Comparison of ENCODE assay signal across 1 cellular context in the genomic region with DNA sequence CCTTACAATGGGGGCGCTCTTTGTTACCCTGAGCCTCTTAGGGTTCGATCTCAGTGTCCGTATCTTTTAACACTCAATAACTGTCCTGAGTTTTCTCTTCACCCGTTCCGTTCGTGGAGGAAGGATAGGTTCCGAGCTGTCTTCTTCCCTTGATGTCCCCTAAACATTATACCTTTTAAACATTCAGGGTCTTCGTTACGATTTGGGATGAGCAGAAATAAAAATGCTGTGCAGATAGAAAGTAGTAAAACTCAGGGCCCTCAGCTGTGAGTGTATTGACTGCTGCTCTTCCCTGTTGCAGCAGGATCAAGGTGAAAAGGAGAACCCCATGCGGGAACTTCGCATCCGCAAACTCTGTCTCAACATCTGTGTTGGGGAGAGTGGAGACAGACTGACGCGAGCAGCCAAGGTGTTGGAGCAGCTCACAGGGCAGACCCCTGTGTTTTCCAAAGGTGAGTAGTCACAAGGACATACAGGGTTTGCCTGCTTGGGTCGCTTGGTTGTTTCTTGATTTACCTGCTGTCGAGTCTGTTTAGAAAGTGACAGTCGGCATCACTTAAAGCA.
TF ChIP-seq lines count a peak whose summit lies in the region.

No MANE protein-coding gene starts in this region.

TF ChIP-seq in K562, 482 proteins besides CTCF, POLR2A, EP300 and RAD21 (continued from another document and continues in another):
- TF ChIP-seq, protein P1, sequence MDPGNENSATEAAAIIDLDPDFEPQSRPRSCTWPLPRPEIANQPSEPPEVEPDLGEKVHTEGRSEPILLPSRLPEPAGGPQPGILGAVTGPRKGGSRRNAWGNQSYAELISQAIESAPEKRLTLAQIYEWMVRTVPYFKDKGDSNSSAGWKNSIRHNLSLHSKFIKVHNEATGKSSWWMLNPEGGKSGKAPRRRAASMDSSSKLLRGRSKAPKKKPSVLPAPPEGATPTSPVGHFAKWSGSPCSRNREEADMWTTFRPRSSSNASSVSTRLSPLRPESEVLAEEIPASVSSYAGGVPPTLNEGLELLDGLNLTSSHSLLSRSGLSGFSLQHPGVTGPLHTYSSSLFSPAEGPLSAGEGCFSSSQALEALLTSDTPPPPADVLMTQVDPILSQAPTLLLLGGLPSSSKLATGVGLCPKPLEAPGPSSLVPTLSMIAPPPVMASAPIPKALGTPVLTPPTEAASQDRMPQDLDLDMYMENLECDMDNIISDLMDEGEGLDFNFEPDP (CRISPR knock-in tag; IDR thresholded peaks at IDR 0.05), result no peak
- TF ChIP-seq TRIM24 (IDR thresholded peaks at IDR 0.05) (0 out of 4 replicates have a peak, but pooled peaks of 1 of the 2 experiments have one; percentile 1), IFI16 (CRISPR knock-in tag; IDR thresholded peaks at IDR 0.05) (0 out of 2 replicates have a peak, but pooled peaks have one; percentile 5), C11orf30 (IDR thresholded peaks at IDR 0.05; ENCODE audit: low read depth) (no peak), NEUROD1 (IDR thresholded peaks at IDR 0.05; ENCODE audit: borderline replicate concordance, low read depth, low read length, partially characterized antibody) (no peak), CXXC5 (CRISPR knock-in tag; IDR thresholded peaks at IDR 0.05) (no peak), MYBL2 (IDR thresholded peaks at IDR 0.05; ENCODE audit: low read depth) (no peak), MYBL2 (CRISPR knock-in tag; IDR thresholded peaks at IDR 0.05; ENCODE audit: borderline replicate concordance) (no peak), RBM34 (IDR thresholded peaks at IDR 0.05; ENCODE audit: borderline replicate concordance, insufficient read depth, low read length) (no peak), DPF2 (IDR thresholded peaks at IDR 0.05) (no peak), MIER1 (IDR thresholded peaks at IDR 0.05; ENCODE audit: low read depth) (no peak), ZBED1 (IDR thresholded peaks at IDR 0.05) (no peak), HDAC1 (IDR thresholded peaks at IDR 0.05) (no peak), GTF2F1 (IDR thresholded peaks at IDR 0.05; ENCODE audit: low read depth, low read length) (no peak), SNIP1 (IDR thresholded peaks at IDR 0.05; ENCODE audit: low read depth) (no peak), ZNF217 (CRISPR knock-in tag; IDR thresholded peaks at IDR 0.05) (no peak), HMG20B (CRISPR knock-in tag; IDR thresholded peaks at IDR 0.05) (no peak), PPARD (CRISPR knock-in tag; IDR thresholded peaks at IDR 0.05) (0 out of 2 replicates have a peak, but pooled peaks have one; percentile 13), ZNF41 (CRISPR knock-in tag; conservative IDR thresholded peaks at IDR 0.05) (no peak), SMARCA4 (IDR thresholded peaks at IDR 0.05) (no peak), MAZ (CRISPR knock-in tag; conservative IDR thresholded peaks at IDR 0.05 in 1 of 2, IDR thresholded peaks at IDR 0.05 in 1 of 2) (no peak), DNMT1 (IDR thresholded peaks at IDR 0.05) (no peak), PHF8 (IDR thresholded peaks at IDR 0.05; ENCODE audit: borderline replicate concordance, low read length) (no peak), JUNB (CRISPR knock-in tag; conservative IDR thresholded peaks at IDR 0.05) (no peak), CBFB (CRISPR knock-in tag; IDR thresholded peaks at IDR 0.05) (no peak), TEAD1 (CRISPR knock-in tag; IDR thresholded peaks at IDR 0.05) (0 out of 4 replicates have a peak, but pooled peaks of 1 of the 2 experiments have one; percentile 8), ZZZ3 (IDR thresholded peaks at IDR 0.05) (no peak), TAF15 (IDR thresholded peaks at IDR 0.05; ENCODE audit: low read depth, low read length) (no peak), ZNF586 (CRISPR knock-in tag; conservative IDR thresholded peaks at IDR 0.05) (no peak), SMARCA5 (IDR thresholded peaks at IDR 0.05) (no peak), MED1 (CRISPR knock-in tag; IDR thresholded peaks at IDR 0.05; ENCODE audit: borderline replicate concordance) (no peak), ZNF224 (CRISPR knock-in tag; IDR thresholded peaks at IDR 0.05) (0 out of 2 replicates have a peak, but pooled peaks have one; percentile 17), SRSF7 (optimal IDR thresholded peaks at IDR 0.05; ENCODE audit: low read depth, low read length) (no peak)
- TF ChIP-seq, protein P2, sequence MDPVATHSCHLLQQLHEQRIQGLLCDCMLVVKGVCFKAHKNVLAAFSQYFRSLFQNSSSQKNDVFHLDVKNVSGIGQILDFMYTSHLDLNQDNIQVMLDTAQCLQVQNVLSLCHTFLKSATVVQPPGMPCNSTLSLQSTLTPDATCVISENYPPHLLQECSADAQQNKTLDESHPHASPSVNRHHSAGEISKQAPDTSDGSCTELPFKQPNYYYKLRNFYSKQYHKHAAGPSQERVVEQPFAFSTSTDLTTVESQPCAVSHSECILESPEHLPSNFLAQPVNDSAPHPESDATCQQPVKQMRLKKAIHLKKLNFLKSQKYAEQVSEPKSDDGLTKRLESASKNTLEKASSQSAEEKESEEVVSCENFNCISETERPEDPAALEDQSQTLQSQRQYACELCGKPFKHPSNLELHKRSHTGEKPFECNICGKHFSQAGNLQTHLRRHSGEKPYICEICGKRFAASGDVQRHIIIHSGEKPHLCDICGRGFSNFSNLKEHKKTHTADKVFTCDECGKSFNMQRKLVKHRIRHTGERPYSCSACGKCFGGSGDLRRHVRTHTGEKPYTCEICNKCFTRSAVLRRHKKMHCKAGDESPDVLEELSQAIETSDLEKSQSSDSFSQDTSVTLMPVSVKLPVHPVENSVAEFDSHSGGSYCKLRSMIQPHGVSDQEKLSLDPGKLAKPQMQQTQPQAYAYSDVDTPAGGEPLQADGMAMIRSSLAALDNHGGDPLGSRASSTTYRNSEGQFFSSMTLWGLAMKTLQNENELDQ (CRISPR knock-in tag; IDR thresholded peaks at IDR 0.05; ENCODE audit: borderline replicate concordance), result 0 out of 2 replicates have a peak, but pooled peaks have one; percentile 61
- TF ChIP-seq, protein P3, sequence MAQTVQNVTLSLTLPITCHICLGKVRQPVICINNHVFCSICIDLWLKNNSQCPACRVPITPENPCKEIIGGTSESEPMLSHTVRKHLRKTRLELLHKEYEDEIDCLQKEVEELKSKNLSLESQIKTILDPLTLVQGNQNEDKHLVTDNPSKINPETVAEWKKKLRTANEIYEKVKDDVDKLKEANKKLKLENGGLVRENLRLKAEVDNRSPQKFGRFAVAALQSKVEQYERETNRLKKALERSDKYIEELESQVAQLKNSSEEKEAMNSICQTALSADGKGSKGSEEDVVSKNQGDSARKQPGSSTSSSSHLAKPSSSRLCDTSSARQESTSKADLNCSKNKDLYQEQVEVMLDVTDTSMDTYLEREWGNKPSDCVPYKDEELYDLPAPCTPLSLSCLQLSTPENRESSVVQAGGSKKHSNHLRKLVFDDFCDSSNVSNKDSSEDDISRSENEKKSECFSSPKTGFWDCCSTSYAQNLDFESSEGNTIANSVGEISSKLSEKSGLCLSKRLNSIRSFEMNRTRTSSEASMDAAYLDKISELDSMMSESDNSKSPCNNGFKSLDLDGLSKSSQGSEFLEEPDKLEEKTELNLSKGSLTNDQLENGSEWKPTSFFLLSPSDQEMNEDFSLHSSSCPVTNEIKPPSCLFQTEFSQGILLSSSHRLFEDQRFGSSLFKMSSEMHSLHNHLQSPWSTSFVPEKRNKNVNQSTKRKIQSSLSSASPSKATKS (CRISPR knock-in tag; IDR thresholded peaks at IDR 0.05), result no peak
- TF ChIP-seq, protein P4, sequence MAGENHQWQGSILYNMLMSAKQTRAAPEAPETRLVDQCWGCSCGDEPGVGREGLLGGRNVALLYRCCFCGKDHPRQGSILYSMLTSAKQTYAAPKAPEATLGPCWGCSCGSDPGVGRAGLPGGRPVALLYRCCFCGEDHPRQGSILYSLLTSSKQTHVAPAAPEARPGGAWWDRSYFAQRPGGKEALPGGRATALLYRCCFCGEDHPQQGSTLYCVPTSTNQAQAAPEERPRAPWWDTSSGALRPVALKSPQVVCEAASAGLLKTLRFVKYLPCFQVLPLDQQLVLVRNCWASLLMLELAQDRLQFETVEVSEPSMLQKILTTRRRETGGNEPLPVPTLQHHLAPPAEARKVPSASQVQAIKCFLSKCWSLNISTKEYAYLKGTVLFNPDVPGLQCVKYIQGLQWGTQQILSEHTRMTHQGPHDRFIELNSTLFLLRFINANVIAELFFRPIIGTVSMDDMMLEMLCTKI (IDR thresholded peaks at IDR 0.05; ENCODE audit: partially characterized antibody), result no peak
- TF ChIP-seq, protein P5, sequence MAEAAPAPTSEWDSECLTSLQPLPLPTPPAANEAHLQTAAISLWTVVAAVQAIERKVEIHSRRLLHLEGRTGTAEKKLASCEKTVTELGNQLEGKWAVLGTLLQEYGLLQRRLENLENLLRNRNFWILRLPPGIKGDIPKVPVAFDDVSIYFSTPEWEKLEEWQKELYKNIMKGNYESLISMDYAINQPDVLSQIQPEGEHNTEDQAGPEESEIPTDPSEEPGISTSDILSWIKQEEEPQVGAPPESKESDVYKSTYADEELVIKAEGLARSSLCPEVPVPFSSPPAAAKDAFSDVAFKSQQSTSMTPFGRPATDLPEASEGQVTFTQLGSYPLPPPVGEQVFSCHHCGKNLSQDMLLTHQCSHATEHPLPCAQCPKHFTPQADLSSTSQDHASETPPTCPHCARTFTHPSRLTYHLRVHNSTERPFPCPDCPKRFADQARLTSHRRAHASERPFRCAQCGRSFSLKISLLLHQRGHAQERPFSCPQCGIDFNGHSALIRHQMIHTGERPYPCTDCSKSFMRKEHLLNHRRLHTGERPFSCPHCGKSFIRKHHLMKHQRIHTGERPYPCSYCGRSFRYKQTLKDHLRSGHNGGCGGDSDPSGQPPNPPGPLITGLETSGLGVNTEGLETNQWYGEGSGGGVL (CRISPR knock-in tag; IDR thresholded peaks at IDR 0.05), result no peak
- TF ChIP-seq, protein P6, sequence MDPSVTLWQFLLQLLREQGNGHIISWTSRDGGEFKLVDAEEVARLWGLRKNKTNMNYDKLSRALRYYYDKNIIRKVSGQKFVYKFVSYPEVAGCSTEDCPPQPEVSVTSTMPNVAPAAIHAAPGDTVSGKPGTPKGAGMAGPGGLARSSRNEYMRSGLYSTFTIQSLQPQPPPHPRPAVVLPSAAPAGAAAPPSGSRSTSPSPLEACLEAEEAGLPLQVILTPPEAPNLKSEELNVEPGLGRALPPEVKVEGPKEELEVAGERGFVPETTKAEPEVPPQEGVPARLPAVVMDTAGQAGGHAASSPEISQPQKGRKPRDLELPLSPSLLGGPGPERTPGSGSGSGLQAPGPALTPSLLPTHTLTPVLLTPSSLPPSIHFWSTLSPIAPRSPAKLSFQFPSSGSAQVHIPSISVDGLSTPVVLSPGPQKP (CRISPR knock-in tag; IDR thresholded peaks at IDR 0.05), result no peak
- TF ChIP-seq, protein P7, sequence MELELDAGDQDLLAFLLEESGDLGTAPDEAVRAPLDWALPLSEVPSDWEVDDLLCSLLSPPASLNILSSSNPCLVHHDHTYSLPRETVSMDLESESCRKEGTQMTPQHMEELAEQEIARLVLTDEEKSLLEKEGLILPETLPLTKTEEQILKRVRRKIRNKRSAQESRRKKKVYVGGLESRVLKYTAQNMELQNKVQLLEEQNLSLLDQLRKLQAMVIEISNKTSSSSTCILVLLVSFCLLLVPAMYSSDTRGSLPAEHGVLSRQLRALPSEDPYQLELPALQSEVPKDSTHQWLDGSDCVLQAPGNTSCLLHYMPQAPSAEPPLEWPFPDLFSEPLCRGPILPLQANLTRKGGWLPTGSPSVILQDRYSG (tag; conservative IDR thresholded peaks at IDR 0.05; ENCODE audit: low read depth), result no peak
- TF ChIP-seq, protein P8, sequence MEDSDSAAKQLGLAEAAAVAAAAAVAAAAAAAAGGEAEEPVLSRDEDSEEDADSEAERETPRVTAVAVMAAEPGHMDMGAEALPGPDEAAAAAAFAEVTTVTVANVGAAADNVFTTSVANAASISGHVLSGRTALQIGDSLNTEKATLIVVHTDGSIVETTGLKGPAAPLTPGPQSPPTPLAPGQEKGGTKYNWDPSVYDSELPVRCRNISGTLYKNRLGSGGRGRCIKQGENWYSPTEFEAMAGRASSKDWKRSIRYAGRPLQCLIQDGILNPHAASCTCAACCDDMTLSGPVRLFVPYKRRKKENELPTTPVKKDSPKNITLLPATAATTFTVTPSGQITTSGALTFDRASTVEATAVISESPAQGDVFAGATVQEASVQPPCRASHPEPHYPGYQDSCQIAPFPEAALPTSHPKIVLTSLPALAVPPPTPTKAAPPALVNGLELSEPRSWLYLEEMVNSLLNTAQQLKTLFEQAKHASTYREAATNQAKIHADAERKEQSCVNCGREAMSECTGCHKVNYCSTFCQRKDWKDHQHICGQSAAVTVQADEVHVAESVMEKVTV (CRISPR knock-in tag; IDR thresholded peaks at IDR 0.05), result peak; percentile 9; the same call in 1 of the 2 replicates
- TF ChIP-seq, protein P9, sequence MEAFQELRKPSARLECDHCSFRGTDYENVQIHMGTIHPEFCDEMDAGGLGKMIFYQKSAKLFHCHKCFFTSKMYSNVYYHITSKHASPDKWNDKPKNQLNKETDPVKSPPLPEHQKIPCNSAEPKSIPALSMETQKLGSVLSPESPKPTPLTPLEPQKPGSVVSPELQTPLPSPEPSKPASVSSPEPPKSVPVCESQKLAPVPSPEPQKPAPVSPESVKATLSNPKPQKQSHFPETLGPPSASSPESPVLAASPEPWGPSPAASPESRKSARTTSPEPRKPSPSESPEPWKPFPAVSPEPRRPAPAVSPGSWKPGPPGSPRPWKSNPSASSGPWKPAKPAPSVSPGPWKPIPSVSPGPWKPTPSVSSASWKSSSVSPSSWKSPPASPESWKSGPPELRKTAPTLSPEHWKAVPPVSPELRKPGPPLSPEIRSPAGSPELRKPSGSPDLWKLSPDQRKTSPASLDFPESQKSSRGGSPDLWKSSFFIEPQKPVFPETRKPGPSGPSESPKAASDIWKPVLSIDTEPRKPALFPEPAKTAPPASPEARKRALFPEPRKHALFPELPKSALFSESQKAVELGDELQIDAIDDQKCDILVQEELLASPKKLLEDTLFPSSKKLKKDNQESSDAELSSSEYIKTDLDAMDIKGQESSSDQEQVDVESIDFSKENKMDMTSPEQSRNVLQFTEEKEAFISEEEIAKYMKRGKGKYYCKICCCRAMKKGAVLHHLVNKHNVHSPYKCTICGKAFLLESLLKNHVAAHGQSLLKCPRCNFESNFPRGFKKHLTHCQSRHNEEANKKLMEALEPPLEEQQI (IDR thresholded peaks at IDR 0.05), result no peak
- TF ChIP-seq, protein P10, sequence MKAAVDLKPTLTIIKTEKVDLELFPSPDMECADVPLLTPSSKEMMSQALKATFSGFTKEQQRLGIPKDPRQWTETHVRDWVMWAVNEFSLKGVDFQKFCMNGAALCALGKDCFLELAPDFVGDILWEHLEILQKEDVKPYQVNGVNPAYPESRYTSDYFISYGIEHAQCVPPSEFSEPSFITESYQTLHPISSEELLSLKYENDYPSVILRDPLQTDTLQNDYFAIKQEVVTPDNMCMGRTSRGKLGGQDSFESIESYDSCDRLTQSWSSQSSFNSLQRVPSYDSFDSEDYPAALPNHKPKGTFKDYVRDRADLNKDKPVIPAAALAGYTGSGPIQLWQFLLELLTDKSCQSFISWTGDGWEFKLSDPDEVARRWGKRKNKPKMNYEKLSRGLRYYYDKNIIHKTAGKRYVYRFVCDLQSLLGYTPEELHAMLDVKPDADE (conservative IDR thresholded peaks at IDR 0.05; ENCODE audit: control insufficient read depth, low read depth, low read length), result 0 out of 2 replicates have a peak, but pooled peaks have one; percentile 21
